ENCODE assay signal across 1 cellular context in genomic region chr21:44907225-44907965, GRCh38.
TF ChIP-seq lines count a peak whose summit lies in the region.

No MANE protein-coding gene starts in this region.

TF ChIP-seq in WTC11, 78 proteins besides CTCF, POLR2A, EP300 and RAD21 (continued from another document):
- no peak for TF ChIP-seq AR (CRISPR knock-in tag; IDR thresholded peaks at IDR 0.05)
- no peak for TF ChIP-seq OVOL2 (CRISPR knock-in tag; IDR thresholded peaks at IDR 0.05; ENCODE audit: borderline replicate concordance)
- no peak for TF ChIP-seq CREM (CRISPR knock-in tag; IDR thresholded peaks at IDR 0.05)
- TF ChIP-seq, protein P1, sequence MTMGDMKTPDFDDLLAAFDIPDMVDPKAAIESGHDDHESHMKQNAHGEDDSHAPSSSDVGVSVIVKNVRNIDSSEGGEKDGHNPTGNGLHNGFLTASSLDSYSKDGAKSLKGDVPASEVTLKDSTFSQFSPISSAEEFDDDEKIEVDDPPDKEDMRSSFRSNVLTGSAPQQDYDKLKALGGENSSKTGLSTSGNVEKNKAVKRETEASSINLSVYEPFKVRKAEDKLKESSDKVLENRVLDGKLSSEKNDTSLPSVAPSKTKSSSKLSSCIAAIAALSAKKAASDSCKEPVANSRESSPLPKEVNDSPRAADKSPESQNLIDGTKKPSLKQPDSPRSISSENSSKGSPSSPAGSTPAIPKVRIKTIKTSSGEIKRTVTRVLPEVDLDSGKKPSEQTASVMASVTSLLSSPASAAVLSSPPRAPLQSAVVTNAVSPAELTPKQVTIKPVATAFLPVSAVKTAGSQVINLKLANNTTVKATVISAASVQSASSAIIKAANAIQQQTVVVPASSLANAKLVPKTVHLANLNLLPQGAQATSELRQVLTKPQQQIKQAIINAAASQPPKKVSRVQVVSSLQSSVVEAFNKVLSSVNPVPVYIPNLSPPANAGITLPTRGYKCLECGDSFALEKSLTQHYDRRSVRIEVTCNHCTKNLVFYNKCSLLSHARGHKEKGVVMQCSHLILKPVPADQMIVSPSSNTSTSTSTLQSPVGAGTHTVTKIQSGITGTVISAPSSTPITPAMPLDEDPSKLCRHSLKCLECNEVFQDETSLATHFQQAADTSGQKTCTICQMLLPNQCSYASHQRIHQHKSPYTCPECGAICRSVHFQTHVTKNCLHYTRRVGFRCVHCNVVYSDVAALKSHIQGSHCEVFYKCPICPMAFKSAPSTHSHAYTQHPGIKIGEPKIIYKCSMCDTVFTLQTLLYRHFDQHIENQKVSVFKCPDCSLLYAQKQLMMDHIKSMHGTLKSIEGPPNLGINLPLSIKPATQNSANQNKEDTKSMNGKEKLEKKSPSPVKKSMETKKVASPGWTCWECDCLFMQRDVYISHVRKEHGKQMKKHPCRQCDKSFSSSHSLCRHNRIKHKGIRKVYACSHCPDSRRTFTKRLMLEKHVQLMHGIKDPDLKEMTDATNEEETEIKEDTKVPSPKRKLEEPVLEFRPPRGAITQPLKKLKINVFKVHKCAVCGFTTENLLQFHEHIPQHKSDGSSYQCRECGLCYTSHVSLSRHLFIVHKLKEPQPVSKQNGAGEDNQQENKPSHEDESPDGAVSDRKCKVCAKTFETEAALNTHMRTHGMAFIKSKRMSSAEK (CRISPR knock-in tag; IDR thresholded peaks at IDR 0.05; ENCODE audit: borderline replicate concordance): no peak
- TF ChIP-seq, protein P2, sequence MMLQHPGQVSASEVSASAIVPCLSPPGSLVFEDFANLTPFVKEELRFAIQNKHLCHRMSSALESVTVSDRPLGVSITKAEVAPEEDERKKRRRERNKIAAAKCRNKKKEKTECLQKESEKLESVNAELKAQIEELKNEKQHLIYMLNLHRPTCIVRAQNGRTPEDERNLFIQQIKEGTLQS (CRISPR knock-in tag; conservative IDR thresholded peaks at IDR 0.05): no peak
- no peak for TF ChIP-seq ZNF396 (CRISPR knock-in tag; IDR thresholded peaks at IDR 0.05; ENCODE audit: borderline replicate concordance)
- no peak for TF ChIP-seq ZNF138 (CRISPR knock-in tag; conservative IDR thresholded peaks at IDR 0.05)
